In genomic region chr7:107154826-107155225, GRCh38 we compare ENCODE assay signal across 34 cellular contexts. TPM values are rescaled to one million over a fixed set of nuclear protein-coding genes. Genes with fewer than 3 reads are reported as not detected.
DNase-seq lines count a peak whose midpoint lies in the region; ATAC-seq, FAIRE-seq and TF ChIP-seq lines count a peak whose summit lies in the region.
"Had no signal": no experiment of that assay in that cellular context is flagged by ENCODE, and none has a peak within 500 bp of the region (broad histone marks: within the 10 kb centered on the region; RNA-seq: fewer than 3 reads in every experiment).

No MANE protein-coding gene starts in this region.

- H3K4me2 ChIP-seq in IMR-90 (ENCODE audit: low read depth, low read length) = no peak overlapping the region
- H3K4me2 ChIP-seq in K562 (ENCODE audit: insufficient read depth, low read length) = no peak overlapping the region
- no peak overlapping the region for H3K4me2 ChIP-seq in trophoblast cell (ENCODE audit: low read length)
- H3K4me2 ChIP-seq in neuronal stem cell (ENCODE audit: insufficient read depth, low read length, poor library complexity, severe bottlenecking) = no peak overlapping the region
- H3K4me2 ChIP-seq: A549; BLaER1; BLaER1 treated with 17β-estradiol and CSF1 and Interleukin-3, amounts not matched to agents 10 nM and 100 nM had no signal

- H3K36me3 ChIP-seq in IMR-90 (ENCODE audit: control insufficient read depth, insufficient read depth, low read length) (no peaks in the 10 kb centered on the region), K562 (ENCODE audit: control insufficient read depth, insufficient read depth, low read length) (peaks cover 83% of the 10 kb centered on the region), trophoblast cell (ENCODE audit: control insufficient read depth in 1 of 2, insufficient read depth in 2 of 2, low read length in 2 of 2) (no peaks in the 10 kb centered on the region), mucosa of descending colon (ENCODE audit: low read depth) (no peaks in the 10 kb centered on the region), neuronal stem cell (replicated peaks in 1 of 2; ENCODE audit: control insufficient read depth in 2 of 2, insufficient read depth in 2 of 2, low read length in 2 of 2) (peaks cover 2 to 3% of the 10 kb centered on the region in 2 donors)
- H3K36me3 ChIP-seq: BE2C; BLaER1; BLaER1 treated with 17β-estradiol and CSF1 and Interleukin-3, amounts not matched to agents 10 nM and 100 nM had no signal

- POLR2A ChIA-PET in IMR-90 (lab: Charles Lee; ENCODE audit: unreplicated experiment) (no interaction called here), K562 (lab: Yijun Ruan, JAX) (no interaction called here)

- H3K9me1 ChIP-seq in IMR-90 (ENCODE audit: insufficient read depth, low read length) (peaks cover 5% of the 10 kb centered on the region), K562 (ENCODE audit: control insufficient read depth, insufficient read depth, low read length) (no peaks in the 10 kb centered on the region)

- no peaks in the 10 kb centered on the region for H3K79me1 ChIP-seq in IMR-90 (ENCODE audit: low read depth in 1 of 2, low read length in 2 of 2)
- H3K79me1 ChIP-seq in trophoblast cell (ENCODE audit: low read length) = no peaks in the 10 kb centered on the region
- H3K79me1 ChIP-seq in neuronal stem cell (ENCODE audit: low read depth, low read length) = no peaks in the 10 kb centered on the region

- no peak overlapping the region for H3K18ac ChIP-seq in IMR-90 (ENCODE audit: low read depth, low read length)
- no peak overlapping the region for H3K18ac ChIP-seq in trophoblast cell (ENCODE audit: low read length)
- H3K18ac ChIP-seq in neuronal stem cell (ENCODE audit: low read length) = no peak overlapping the region

- H3K27ac ChIP-seq in IMR-90 (ENCODE audit: insufficient read depth, low read length) (no peak overlapping the region), K562 (ENCODE audit: extremely low read depth, low read depth, low read length) (no peak overlapping the region), trophoblast cell (ENCODE audit: low read depth, low read length) (no peak overlapping the region), neuronal stem cell (replicated peaks; ENCODE audit: low read length) (no peak overlapping the region)
- H3K27ac ChIP-seq: 22Rv1; A549; BLaER1; BLaER1 treated with 17β-estradiol and CSF1 and Interleukin-3, amounts not matched to agents 10 nM and 100 nM; C4-2B had no signal

- H4K8ac ChIP-seq in IMR-90 (ENCODE audit: low read depth in 2 of 2, low read length in 2 of 2) (no peak overlapping the region), trophoblast cell (ENCODE audit: low read depth, low read length) (no peak overlapping the region), neuronal stem cell (ENCODE audit: low read depth, low read length) (no peak overlapping the region)

- H3K9me3 ChIP-seq in IMR-90 (ENCODE audit: control insufficient read depth, insufficient read depth, low read length) (no peaks in the 10 kb centered on the region), K562 (replicated peaks; ENCODE audit: control insufficient read depth, insufficient read depth, low read depth, low read length) (no peaks in the 10 kb centered on the region), trophoblast cell (ENCODE audit: insufficient read depth, low read depth, low read length) (no peaks in the 10 kb centered on the region), mucosa of descending colon (no peaks in the 10 kb centered on the region), neuronal stem cell (replicated peaks in 1 of 2; ENCODE audit: control insufficient read depth in 2 of 2, insufficient read depth in 1 of 2, low read depth in 1 of 2, low read length in 2 of 2) (no peaks in the 10 kb centered on the region)
- H3K9me3 ChIP-seq: A549; BE2C; BLaER1; BLaER1 treated with 17β-estradiol and CSF1 and Interleukin-3, amounts not matched to agents 10 nM and 100 nM; Caco-2 had no signal

- intact Hi-C loops in IMR-90 (cut with micrococcal nuclease) = loop anchor here (5.0 kb wide), 1 partner anchor 978 kb away; no protein-coding TSS in a partner anchor
- intact Hi-C loops in K562 (cut with micrococcal nuclease) = no loop called here
- intact Hi-C loops in mucosa of descending colon (cut with DNase I, micrococcal nuclease) = loop anchor here (5.0 to 10.0 kb wide), 2 partner anchors 208 to 360 kb away; no protein-coding TSS in a partner anchor

- TF ChIP-seq CTCF in IMR-90 (conservative IDR thresholded peaks at IDR 0.05; ENCODE audit: low read depth, low read length) (no peak), K562 (IDR thresholded peaks at IDR 0.05 in 2 of 3, conservative IDR thresholded peaks at IDR 0.05 in 1 of 3; ENCODE audit: insufficient read depth in 2 of 3, low read depth in 1 of 3, low read length in 3 of 3) (no peak), mucosa of descending colon (IDR thresholded peaks at IDR 0.05) (no peak)

- H4K91ac ChIP-seq in IMR-90 (ENCODE audit: insufficient read depth, low read depth, low read length) (no peak overlapping the region), trophoblast cell (ENCODE audit: low read depth, low read length) (no peak overlapping the region), neuronal stem cell (ENCODE audit: low read depth, low read length, poor library complexity) (no peak overlapping the region)

- in situ Hi-C loops in IMR-90 (cut with MboI; ENCODE audit: low sequenced_read_pairs) (loop anchor here (10.0 kb wide), 1 partner anchor 490 kb away; the partner anchor contains the start of gene CCDC71L), K562 (cut with MboI) (no loop called here)

- peak overlapping the region; percentile 81 for H2AK9ac ChIP-seq in IMR-90 (replicated peaks; ENCODE audit: low read depth, low read length, poor library complexity)

- H3K9ac ChIP-seq in IMR-90 (ENCODE audit: low read depth, low read length) = no peak overlapping the region
- no peak overlapping the region for H3K9ac ChIP-seq in K562 (ENCODE audit: insufficient read depth in 1 of 2, low read depth in 2 of 2, low read length in 2 of 2)
- H3K9ac ChIP-seq in trophoblast cell (ENCODE audit: low read length) = no peak overlapping the region
- H3K9ac ChIP-seq in neuronal stem cell (ENCODE audit: low read depth, low read length, poor library complexity) = no peak overlapping the region
- H3K9ac ChIP-seq: BLaER1; BLaER1 treated with 17β-estradiol and CSF1 and Interleukin-3, amounts not matched to agents 10 nM and 100 nM had no signal

- BruUV-seq in IMR-90 (replicated peaks; lab: Mats Ljungman, UMichigan) (no TSS peak), K562 (replicated peaks; lab: Mats Ljungman, UMichigan) (no TSS peak)

- H4K20me1 ChIP-seq in IMR-90 (ENCODE audit: insufficient read depth, low read length) = no peaks in the 10 kb centered on the region
- H4K20me1 ChIP-seq in K562 (replicated peaks; ENCODE audit: control insufficient read depth, insufficient read depth, low read length) = no peaks in the 10 kb centered on the region
- H4K20me1 ChIP-seq: BLaER1; BLaER1 treated with 17β-estradiol and CSF1 and Interleukin-3, amounts not matched to agents 10 nM and 100 nM had no signal

- H2AFZ ChIP-seq in IMR-90 (replicated peaks; ENCODE audit: low read length, poor library complexity) = no peak overlapping the region
- no peak overlapping the region for H2AFZ ChIP-seq in K562 (ENCODE audit: low read depth, low read length)
- no peak overlapping the region for H2AFZ ChIP-seq in trophoblast cell (ENCODE audit: insufficient read depth, low read length, poor library complexity)
- no peak overlapping the region for H2AFZ ChIP-seq in neuronal stem cell (ENCODE audit: low read length)

- no peak overlapping the region for H3K4me3 ChIP-seq in IMR-90 (ENCODE audit: insufficient read depth, low read depth, low read length)
- H3K4me3 ChIP-seq in K562 = no peak overlapping the region
- H3K4me3 ChIP-seq in trophoblast cell (ENCODE audit: low read depth, low read length) = no peak overlapping the region
- no peak overlapping the region for H3K4me3 ChIP-seq in mucosa of descending colon
- H3K4me3 ChIP-seq in neuronal stem cell (ENCODE audit: low read length in 2 of 2) = no peak overlapping the region
- H3K4me3 ChIP-seq: A549; BLaER1; BLaER1 treated with 17β-estradiol and CSF1 and Interleukin-3, amounts not matched to agents 10 nM and 100 nM had no signal

- no peak for ATAC-seq in IMR-90 (ENCODE audit: low read depth)
- ATAC-seq in K562 = no peak
- ATAC-seq in mucosa of descending colon = no peak
- ATAC-seq in GM21717 (IDR thresholded peaks at IDR 0.05; ENCODE audit: unreplicated experiment) = no peak
- ATAC-seq in GM19328 (IDR thresholded peaks at IDR 0.05; ENCODE audit: unreplicated experiment) = no peak
- ATAC-seq: A549; CD8-positive, alpha-beta T cell had no signal

- H3K4me1 ChIP-seq in IMR-90 (ENCODE audit: control insufficient read depth, insufficient read depth, low read length) = peaks cover 4% of the 10 kb centered on the region
- no peaks in the 10 kb centered on the region for H3K4me1 ChIP-seq in K562 (replicated peaks in 1 of 2; ENCODE audit: control insufficient read depth in 2 of 2, insufficient read depth in 2 of 2, low read length in 2 of 2)
- H3K4me1 ChIP-seq in trophoblast cell (ENCODE audit: control insufficient read depth in 1 of 2, insufficient read depth in 2 of 2, low read length in 2 of 2) = no peaks in the 10 kb centered on the region
- no peaks in the 10 kb centered on the region for H3K4me1 ChIP-seq in mucosa of descending colon (ENCODE audit: low read depth)
- H3K4me1 ChIP-seq in neuronal stem cell (ENCODE audit: control insufficient read depth in 2 of 2, insufficient read depth in 1 of 2, low read depth in 1 of 2, low read length in 2 of 2) = no peaks in the 10 kb centered on the region
- H3K4me1 ChIP-seq: A549; BE2C; BLaER1; BLaER1 treated with 17β-estradiol and CSF1 and Interleukin-3, amounts not matched to agents 10 nM and 100 nM; Caco-2 had no signal

- H2BK120ac ChIP-seq in IMR-90 (ENCODE audit: low read depth, low read length) (no peak overlapping the region), trophoblast cell (ENCODE audit: insufficient read depth, low read length, poor library complexity) (no peak overlapping the region), neuronal stem cell (ENCODE audit: low read depth, low read length) (no peak overlapping the region)

- TF ChIP-seq POLR2A in GM12892 (IDR thresholded peaks at IDR 0.05; ENCODE audit: low read depth, low read length) (no peak), IMR-90 (IDR thresholded peaks at IDR 0.05; ENCODE audit: low read depth, low read length) (no peak), K562 (conservative IDR thresholded peaks at IDR 0.05) (no peak)

- no peak overlapping the region for H4K12ac ChIP-seq in trophoblast cell (ENCODE audit: low read depth, low read length)

- no peak overlapping the region for H2AK5ac ChIP-seq in IMR-90 (ENCODE audit: low read depth, low read length)
- no peak overlapping the region for H2AK5ac ChIP-seq in trophoblast cell (ENCODE audit: low read length)
- H2AK5ac ChIP-seq in neuronal stem cell (ENCODE audit: low read depth, low read length) = no peak overlapping the region

- no peak for TF ChIP-seq RAD21 in IMR-90 (IDR thresholded peaks at IDR 0.05; ENCODE audit: low read length)
- TF ChIP-seq RAD21 in K562 (CRISPR knock-in tag; conservative IDR thresholded peaks at IDR 0.05 in 1 of 2, IDR thresholded peaks at IDR 0.05 in 1 of 2) = no peak

- no peak for TF ChIP-seq EP300 in K562 (IDR thresholded peaks at IDR 0.05; ENCODE audit: low read length)

- H3K14ac ChIP-seq in IMR-90 (replicated peaks; ENCODE audit: low read depth, low read length) (no peak overlapping the region), trophoblast cell (ENCODE audit: low read length) (no peak overlapping the region), neuronal stem cell (ENCODE audit: low read length) (no peak overlapping the region)

- 100% methylated on average over 3 of the region's 6 CpGs; no CpG with 5 or more reads in 1 of the 2 experiments for WGBS in IMR-90 (ENCODE audit: extremely low coverage in 2 of 2, insufficient read length in 1 of 2), 2 experiments
- 93% methylated on average over 6 of the region's 6 CpGs for WGBS in K562 (ENCODE audit: insufficient coverage, low coverage, missing lambda C conversion rate)
- no CpG with 5 or more reads among the region's 6 CpGs for WGBS in trophoblast cell (ENCODE audit: extremely low coverage, insufficient coverage, insufficient read length)
- no CpG with 5 or more reads among the region's 6 CpGs for WGBS in neuronal stem cell (ENCODE audit: extremely low coverage in 2 of 2, insufficient read length in 2 of 2, insufficient replicate concordance in 1 of 2), 2 donors

- H3K27me3 ChIP-seq in IMR-90 (ENCODE audit: control insufficient read depth, insufficient read depth, low read length) = no peaks in the 10 kb centered on the region
- H3K27me3 ChIP-seq in K562 (ENCODE audit: control insufficient read depth in 2 of 2, insufficient read depth in 2 of 2, low read length in 2 of 2) = no peaks in the 10 kb centered on the region
- H3K27me3 ChIP-seq in trophoblast cell (ENCODE audit: insufficient read depth, low read length) = no peaks in the 10 kb centered on the region
- no peaks in the 10 kb centered on the region for H3K27me3 ChIP-seq in neuronal stem cell (ENCODE audit: control insufficient read depth in 3 of 3, insufficient read depth in 3 of 3, low read depth in 1 of 3, low read length in 3 of 3)
- H3K27me3 ChIP-seq: BE2C; BLaER1; BLaER1 treated with 17β-estradiol and CSF1 and Interleukin-3, amounts not matched to agents 10 nM and 100 nM had no signal

- no peak overlapping the region for H3K4ac ChIP-seq in IMR-90 (ENCODE audit: low read depth, low read length)
- H3K4ac ChIP-seq in trophoblast cell (ENCODE audit: low read depth, low read length) = no peak overlapping the region
- H3K4ac ChIP-seq in neuronal stem cell (ENCODE audit: low read length) = no peak overlapping the region

- CTCF ChIA-PET in IMR-90 (lab: Yijun Ruan, JAX) (no interaction called here), K562 (lab: Yijun Ruan, JAX; ENCODE audit: low intra/inter-chr PET ratio) (no interaction called here)

- H2BK12ac ChIP-seq in trophoblast cell (ENCODE audit: low read length) (no peak overlapping the region), neuronal stem cell (ENCODE audit: low read length) (no peak overlapping the region)

- H2BK20ac ChIP-seq in IMR-90 (ENCODE audit: low read depth, low read length) = no peak overlapping the region

- dilution Hi-C loops in IMR-90 (cut with HindIII; ENCODE audit: low sequenced_read_pairs, unreplicated experiment) = loop anchor here (10.0 kb wide), 1 partner anchor 210 kb away; no protein-coding TSS in a partner anchor

- H3K79me2 ChIP-seq in K562 (ENCODE audit: control insufficient read depth, insufficient read depth, low read length) = no peaks in the 10 kb centered on the region; the same call in 2 of the 3 replicates
- H3K79me2 ChIP-seq in trophoblast cell (ENCODE audit: control insufficient read depth, insufficient read depth, low read length, poor library complexity) = no peaks in the 10 kb centered on the region

- H2BK5ac ChIP-seq in IMR-90 (ENCODE audit: low read depth, low read length, poor library complexity, severe bottlenecking) (no peak overlapping the region), trophoblast cell (ENCODE audit: low read depth, low read length, poor library complexity) (no peak overlapping the region), neuronal stem cell (ENCODE audit: low read length) (no peak overlapping the region)

- H3K23ac ChIP-seq in IMR-90 (ENCODE audit: low read depth, low read length) = no peak overlapping the region
- no peak overlapping the region for H3K23ac ChIP-seq in trophoblast cell (ENCODE audit: low read length)
- H3K23ac ChIP-seq in neuronal stem cell (ENCODE audit: low read depth, low read length, poor library complexity) = no peak overlapping the region

- FAIRE-seq in GM12892 (lab: Jason Lieb, UNC) (peak; percentile 14), K562 (lab: Jason Lieb, UNC) (no peak)
- FAIRE-seq: A549, D721Med had no signal

- DNase-seq in GM12892 (ENCODE audit: insufficient read length) (no peak), IMR-90 (no peak), K562 (ENCODE audit: extremely low read depth in 1 of 4, low spot score in 3 of 4) (peak in 1 of 4 experiments; percentile 33), trophoblast cell (peak; percentile 77 to 90), mucosa of descending colon (no peak), neuronal stem cell (ENCODE audit: low spot score) (no peak)
- DNase-seq: 8988T; ACHN; AML-193; BE2C; C1 segment of cervical spinal cord; Caco-2; Calu3; CD4-positive, alpha-beta memory T cell; CD4-positive, alpha-beta T cell; CD4-positive, CD25-positive, alpha-beta regulatory T cell; CD8-positive, alpha-beta memory T cell; CD8-positive, alpha-beta T cell; COR-L47; DMS 273 treated with DMSO at 0.1 percent for 48 hours; DMS153; DMS53; DMS79; DMS79 treated with DMSO at 0.1 percent for 48 hours; DND-41; EL had no signal

- H3K56ac ChIP-seq in IMR-90 (ENCODE audit: extremely low read depth, insufficient read depth, low read length) = no peak overlapping the region

- no peak overlapping the region for H2BK15ac ChIP-seq in IMR-90 (ENCODE audit: low read depth, low read length)
- H2BK15ac ChIP-seq in neuronal stem cell (ENCODE audit: low read length) = no peak overlapping the region

- no peak overlapping the region for H4K5ac ChIP-seq in IMR-90 (ENCODE audit: low read depth, low read length)

RNA-seq across cellular contexts. Expression of gene HBP1, which starts 14.0 kb away (rescaled TPM):
- polyA plus RNA-seq in GM12892 (2012; ENCODE audit: missing spikeins) = 17.3 TPM
- total RNA-seq in IMR-90 (2012; rRNA removed) (69.9 and 70.0 TPM in 2 replicates), K562 (2014; rRNA removed) (21.2 and 22.6 TPM in 2 replicates), K562 (2014; rRNA removed; fragmentation: Illumina TruSeq; extraction: Trizol) (31.5 and 41.4 TPM in 2 replicates), K562 (2015; rRNA removed; fragmentation: Illumina TruSeq; extraction: Trizol) (16.2 and 18.7 TPM in 2 replicates), K562 (2021) (22.9 and 27.0 TPM in 2 replicates), mucosa of descending colon (10 to 100 TPM; 41.2 to 81.5 (median 71.4) TPM)
- polyA plus RNA-seq in IMR-90 (2012; rRNA removed) (19.0 and 27.1 TPM in 2 replicates), K562 (2011; rRNA removed) (43.4 and 59.9 TPM in 2 replicates), K562 (2014; fragmentation: Illumina TruSeq; extraction: Trizol) (24.1 and 30.7 TPM in 2 replicates), K562 (2014; fragmentation: Nextera tagmentation; extraction: Ambion mirVana) (10 to 100 TPM; 37.9 to 44.9 TPM), K562 (2014; rRNA removed) (16.5 and 20.3 TPM in 2 replicates)
- polyA plus RNA-seq in IMR-90 (2012; cell fraction: cytosol; rRNA removed) = 7.8 and 10.8 TPM in 2 replicates
- 11.3 and 41.1 TPM in 2 replicates for polyA plus RNA-seq in IMR-90 (2012; cell fraction: nucleus; rRNA removed; ENCODE audit: low replicate concordance)
- total RNA-seq in K562 (2011; cell fraction: chromatin; rRNA removed; ENCODE audit: low replicate concordance) = 92.0 and 187 TPM in 2 replicates
- total RNA-seq in K562 (2011; cell fraction: nucleolus; rRNA removed) = 33.9 and 45.5 TPM in 2 replicates
- 81.3 and 111 TPM in 2 replicates for total RNA-seq in K562 (2011; cell fraction: nucleoplasm; rRNA removed)
- 17.5 and 26.0 TPM in 2 replicates for polyA plus RNA-seq in K562 (2011; cell fraction: cytosol; rRNA removed)
- polyA plus RNA-seq in K562 (2011; cell fraction: nucleus; rRNA removed) = 35.1 and 41.0 TPM in 2 replicates
- 35.6 and 44.8 TPM in 2 replicates for polyA plus RNA-seq in K562 (2012)
- polyA minus RNA-seq in K562 (2011; rRNA and poly(A)+ RNA removed) = 90.1 and 96.8 TPM in 2 replicates
- 16.4 and 22.4 TPM in 2 replicates for polyA minus RNA-seq in K562 (2011; cell fraction: cytosol; rRNA and poly(A)+ RNA removed)
- 35.4 and 48.2 TPM in 2 replicates for polyA minus RNA-seq in K562 (2011; cell fraction: nucleus; rRNA and poly(A)+ RNA removed)
- 57.3 and 66.9 TPM in 2 replicates for polyA plus RNA-seq in trophoblast cell (2013)
- 31.0 TPM for polyA plus RNA-seq in neuronal stem cell (2013, experiment 1 of 2)
- 31.0 TPM for polyA plus RNA-seq in neuronal stem cell (2013, experiment 2 of 2)

Comparison
In these comparisons a context has a peak if more than half of its experiments do, and no peak if none do; other contexts are left out.
1. DNase-seq: peak in trophoblast cell (2 of 2); none in GM12892 (single experiment), IMR-90 (single experiment), mucosa of descending colon (0 of 3) and neuronal stem cell (single experiment).